ENCODE assay signal across 8 cellular contexts in genomic region chr2:95115418-95115817, GRCh38. TPM values are rescaled to one million over a fixed set of nuclear protein-coding genes. Genes with fewer than 3 reads are reported as not detected.
A peak's percentile ranks its signal among the peaks of the same experiment; 100 is the strongest.
DNase-seq lines count a peak whose midpoint lies in the region; ATAC-seq, FAIRE-seq and TF ChIP-seq lines count a peak whose summit lies in the region.

No MANE protein-coding gene starts in this region.

- TF ChIP-seq POLR2A in upper lobe of left lung (IDR thresholded peaks at IDR 0.05): no peak

- H4K12ac ChIP-seq in trophoblast cell (ENCODE audit: low read depth, low read length): no peak overlapping the region

- H4K8ac ChIP-seq in trophoblast cell (ENCODE audit: low read depth, low read length): no peak overlapping the region

- H3K9ac ChIP-seq in trophoblast cell (ENCODE audit: low read length): no peak overlapping the region

- ATAC-seq in GM21619 (IDR thresholded peaks at IDR 0.05; ENCODE audit: unreplicated experiment) (peak; percentile 91), RWPE2 (ENCODE audit: low read depth) (peak; percentile 99), upper lobe of left lung (ENCODE audit: low FRiP score in 2 of 2) (peak; percentile 78 to 91)

- H3K18ac ChIP-seq in trophoblast cell (ENCODE audit: low read length): no peak overlapping the region

- H2BK12ac ChIP-seq in trophoblast cell (ENCODE audit: low read length): no peak overlapping the region

- no peak for TF ChIP-seq EP300 in upper lobe of left lung (IDR thresholded peaks at IDR 0.05)

- no peak overlapping the region for H3K23ac ChIP-seq in trophoblast cell (ENCODE audit: low read length)

- H3K36me3 ChIP-seq in RWPE2 (ENCODE audit: low read depth) (peaks cover 76% of the 10 kb centered on the region), trophoblast cell (ENCODE audit: control insufficient read depth in 1 of 2, insufficient read depth in 2 of 2, low read length in 2 of 2) (peaks cover 5 to 11% of the 10 kb centered on the region in 2 experiments), upper lobe of left lung (peaks cover 10 to 61% (median 27%) of the 10 kb centered on the region in 4 donors)

- peak; percentile 67 for DNase-seq in EH (ENCODE audit: low read depth)
- peak; percentile 57 for DNase-seq in Jurkat, Clone E6-1 (ENCODE audit: low read depth, low spot score)
- DNase-seq in RWPE2 (ENCODE audit: low spot score): no peak
- DNase-seq in activated effector memory CD4-positive, alpha-beta T cell treated with Interleukin-2 at 50 U/mL for 16 hours: peak; percentile 64
- DNase-seq in frontal cortex (ENCODE audit: low spot score in 2 of 2): peak; percentile 43 to 48
- peak; percentile 71 to 85 for DNase-seq in trophoblast cell
- DNase-seq in upper lobe of left lung: peak in 1 of 2 donors; percentile 79

- no peak overlapping the region for H3K14ac ChIP-seq in trophoblast cell (ENCODE audit: low read length)

- H2AFZ ChIP-seq in trophoblast cell (ENCODE audit: insufficient read depth, low read length, poor library complexity): no peak overlapping the region

- no peak for FAIRE-seq in frontal cortex (lab: Jason Lieb, UNC)

- H3K79me1 ChIP-seq in trophoblast cell (ENCODE audit: low read length): no peaks in the 10 kb centered on the region

- no peak overlapping the region for H2BK5ac ChIP-seq in trophoblast cell (ENCODE audit: low read depth, low read length, poor library complexity)

- H3K4me1 ChIP-seq in RWPE2 (ENCODE audit: insufficient read depth, poor library complexity, severe bottlenecking) (peaks cover 4% of the 10 kb centered on the region), trophoblast cell (ENCODE audit: control insufficient read depth in 1 of 2, insufficient read depth in 2 of 2, low read length in 2 of 2) (no peaks in the 10 kb centered on the region), upper lobe of left lung (peaks cover 12 to 35% (median 13%) of the 10 kb centered on the region in 4 donors)

- H3K27ac ChIP-seq in RWPE2 (ENCODE audit: poor library complexity, severe bottlenecking) (no peak overlapping the region), trophoblast cell (ENCODE audit: low read depth, low read length) (no peak overlapping the region), upper lobe of left lung (no peak overlapping the region)

- H3K4me3 ChIP-seq in Jurkat, Clone E6-1 (ENCODE audit: low read length): no peak overlapping the region
- H3K4me3 ChIP-seq in RWPE2 (ENCODE audit: severe bottlenecking) (no peak overlapping the region), trophoblast cell (ENCODE audit: low read depth, low read length) (no peak overlapping the region), upper lobe of left lung (no peak overlapping the region)

- H3K9me3 ChIP-seq in RWPE2 (ENCODE audit: severe bottlenecking) (no peaks in the 10 kb centered on the region), trophoblast cell (ENCODE audit: insufficient read depth, low read depth, low read length) (peaks cover 1% of the 10 kb centered on the region), upper lobe of left lung (no peaks in the 10 kb centered on the region)

- H2BK120ac ChIP-seq in trophoblast cell (ENCODE audit: insufficient read depth, low read length, poor library complexity): no peak overlapping the region

- H3K4me2 ChIP-seq in trophoblast cell (ENCODE audit: low read length): no peak overlapping the region

- no peak overlapping the region for H3K4ac ChIP-seq in trophoblast cell (ENCODE audit: low read depth, low read length)

- H4K91ac ChIP-seq in trophoblast cell (ENCODE audit: low read depth, low read length): no peak overlapping the region

- WGBS in trophoblast cell (ENCODE audit: extremely low coverage, insufficient coverage, insufficient read length): no CpG with 5 or more reads among the region's 7 CpGs
- WGBS in upper lobe of left lung, 2 donors: 13 to 14% methylated on average over 7 of the region's 7 CpGs

- H3K27me3 ChIP-seq in RWPE2 (ENCODE audit: insufficient read depth, poor library complexity, severe bottlenecking) (no peaks in the 10 kb centered on the region), trophoblast cell (ENCODE audit: insufficient read depth, low read length) (no peaks in the 10 kb centered on the region), upper lobe of left lung (no peaks in the 10 kb centered on the region)

- H2AK5ac ChIP-seq in trophoblast cell (ENCODE audit: low read length): no peak overlapping the region

- H3K79me2 ChIP-seq in trophoblast cell (ENCODE audit: control insufficient read depth, insufficient read depth, low read length, poor library complexity): peaks cover 1% of the 10 kb centered on the region

- peak; percentile 88 for TF ChIP-seq CTCF in RWPE2 (IDR thresholded peaks at IDR 0.05; ENCODE audit: poor library complexity, severe bottlenecking)
- peak in 5 of 6 experiments; percentile 53 to 76 (median 66) for TF ChIP-seq CTCF in upper lobe of left lung (IDR thresholded peaks at IDR 0.05)

RNA-seq across cellular contexts. Expression of gene MRPS5, which starts 6.2 kb away (rescaled TPM):
- 113 TPM for polyA plus RNA-seq in Jurkat, Clone E6-1 (2012; ENCODE audit: insufficient read depth, insufficient read length)
- 40.8 TPM for total RNA-seq in frontal cortex
- polyA plus RNA-seq in trophoblast cell (2013): 33.9 and 34.7 TPM in 2 replicates
- 10 to 100 TPM; 37.5 to 77.5 (median 47.9) TPM for total RNA-seq in upper lobe of left lung

RNA-seq across cellular contexts. Expression of gene ZNF514, which starts 44.2 kb away (rescaled TPM):
- polyA plus RNA-seq in Jurkat, Clone E6-1 (2012; ENCODE audit: insufficient read depth, insufficient read length): 9.4 TPM
- 24.5 TPM for total RNA-seq in frontal cortex
- 8.8 and 8.9 TPM in 2 replicates for polyA plus RNA-seq in trophoblast cell (2013)
- 10 to 100 TPM; 12.5 to 49.2 (median 15.9) TPM for total RNA-seq in upper lobe of left lung

RNA-seq across cellular contexts. Expression of gene ZNF2, which starts 50.2 kb away (rescaled TPM):
- polyA plus RNA-seq in Jurkat, Clone E6-1 (2012; ENCODE audit: insufficient read depth, insufficient read length): 4.6 TPM
- total RNA-seq in frontal cortex (11.4 TPM), upper lobe of left lung (10 to 100 TPM in 1 of 6 donors, 1 to 10 TPM in 4, not detected in 1; 4.1 to 12.6 (median 4.5) TPM)
- 2.1 and 2.4 TPM in 2 replicates for polyA plus RNA-seq in trophoblast cell (2013)
